In the genomic region with DNA sequence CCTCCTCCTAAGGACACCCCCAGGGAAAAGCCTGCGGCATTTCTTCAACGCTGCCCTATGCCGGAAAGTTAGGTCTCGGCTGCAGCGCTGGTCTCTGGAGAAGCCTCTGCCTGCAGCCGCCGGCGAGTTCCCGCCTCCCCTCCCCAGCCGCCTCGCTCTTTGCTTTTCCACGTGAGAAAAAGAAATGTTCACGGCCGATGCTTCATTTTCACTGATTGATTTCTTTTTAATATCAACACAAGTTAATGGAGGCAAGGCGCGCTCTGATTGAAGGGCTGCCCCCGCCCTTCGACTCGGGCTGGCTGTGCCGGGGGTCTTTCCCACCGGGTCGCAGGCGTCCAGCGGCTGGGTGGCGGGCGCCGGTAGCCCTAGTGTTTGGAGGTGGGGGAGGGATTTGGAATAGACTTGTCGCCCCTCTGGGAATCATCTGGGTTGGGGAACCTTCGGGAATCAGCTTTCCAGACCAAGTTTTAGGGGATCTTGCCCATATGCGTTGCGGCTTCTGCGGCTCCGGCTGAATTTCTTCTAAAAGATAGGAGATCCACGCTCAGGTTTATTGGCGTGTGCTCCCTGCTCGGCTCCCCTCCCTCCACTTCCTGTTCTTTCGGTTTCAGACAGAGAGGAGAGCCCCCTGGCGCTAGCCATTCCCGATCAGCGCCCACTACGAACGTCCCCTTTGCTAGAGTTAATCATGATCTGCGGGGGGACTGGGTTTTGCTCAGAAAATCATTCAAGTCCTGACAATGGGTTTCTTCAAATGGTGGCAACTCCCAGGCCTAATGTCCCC, we compare ENCODE assay signal across 10 cellular contexts. TPM values are rescaled to one million over a fixed set of nuclear protein-coding genes. Genes with fewer than 3 reads are reported as not detected.
DNase-seq lines count a peak whose midpoint lies in the region; ATAC-seq and TF ChIP-seq lines count a peak whose summit lies in the region.
"Had no signal": no experiment of that assay in that cellular context is flagged by ENCODE, and none has a peak within 500 bp of the region (broad histone marks: within the 10 kb centered on the region; RNA-seq: fewer than 3 reads in every experiment).

No MANE protein-coding gene starts in this region.

- H3K4me3 ChIP-seq in choroid plexus epithelial cell (ENCODE audit: low read depth, low read length) (peak overlapping the region; percentile 77), mesodermal cell (ENCODE audit: extremely low read depth, insufficient read depth, low read length, poor library complexity, severe bottlenecking) (peak overlapping the region; percentile 72), aorta (ENCODE audit: low read length in 2 of 2) (peak overlapping the region; percentile 67 to 68)

- 1 to 3% methylated on average over 22 to 37 of the region's 43 CpGs for WGBS in mesodermal cell (ENCODE audit: insufficient coverage in 2 of 2), 2 experiments
- WGBS in aorta, 2 donors: 33 to 41% methylated on average over 43 of the region's 43 CpGs

- H3K27ac ChIP-seq in mesodermal cell (ENCODE audit: low read depth, low read length, severe bottlenecking): peak overlapping the region; percentile 66
- no peak overlapping the region for H3K27ac ChIP-seq in aorta (ENCODE audit: low read depth in 1 of 2, low read length in 2 of 2)

- H3K36me3 ChIP-seq in mesodermal cell (ENCODE audit: control insufficient read depth, insufficient read depth, low read length) (peaks cover 41% of the 10 kb centered on the region), aorta (ENCODE audit: control insufficient read depth in 1 of 2, insufficient read depth in 2 of 2, low read length in 1 of 2) (no peaks in the 10 kb centered on the region)

- peak; percentile 31 for DNase-seq in left cardiac atrium
- DNase-seq in Right ventricle myocardium superior: no peak
- DNase-seq in choroid plexus epithelial cell (ENCODE audit: low read depth): peak; percentile 42
- peak in 1 of 2 donors; percentile 63 for DNase-seq in aorta
- DNase-seq: effector memory CD8-positive, alpha-beta T cell; MM.1S had no signal

- H3K27me3 ChIP-seq in aorta (ENCODE audit: control insufficient read depth in 1 of 2, insufficient read depth in 2 of 2, low read length in 1 of 2): no peaks in the 10 kb centered on the region

- intact Hi-C loops in left cardiac atrium (cut with DNase I): loop anchor here in 1 of 2 donors (10.0 kb wide), 1 partner anchor 1422 kb away; no protein-coding TSS in a partner anchor
- intact Hi-C loops in Right ventricle myocardium superior (cut with DNase I): no loop called here
- intact Hi-C loops in aorta (cut with DNase I): no loop called here

- H3K4me1 ChIP-seq in mesodermal cell (ENCODE audit: control insufficient read depth, insufficient read depth, low read length, poor library complexity, severe bottlenecking): peaks cover 17% of the 10 kb centered on the region
- peaks cover 0 to 2% of the 10 kb centered on the region in 2 donors for H3K4me1 ChIP-seq in aorta (ENCODE audit: control insufficient read depth in 1 of 2, insufficient read depth in 2 of 2, low read length in 2 of 2)

- TF ChIP-seq CTCF in choroid plexus epithelial cell (conservative IDR thresholded peaks at IDR 0.05; ENCODE audit: low read depth, low read length): peak; percentile 50

- ATAC-seq in left cardiac atrium (peak in 1 of 2 donors; percentile 17), Right ventricle myocardium superior (ENCODE audit: poor library complexity) (no peak), aorta (ENCODE audit: low FRiP score) (no peak), HG03354 (IDR thresholded peaks at IDR 0.05; ENCODE audit: poor library complexity, severe bottlenecking, unreplicated experiment) (no peak), GM18519 (IDR thresholded peaks at IDR 0.05; ENCODE audit: low FRiP score, unreplicated experiment) (no peak), GM19463 (IDR thresholded peaks at IDR 0.05; ENCODE audit: unreplicated experiment) (no peak)
- ATAC-seq: effector memory CD8-positive, alpha-beta T cell had no signal

- H3K9me3 ChIP-seq in mesodermal cell (ENCODE audit: control insufficient read depth, low read length) (no peaks in the 10 kb centered on the region), aorta (ENCODE audit: control insufficient read depth, low read length) (no peaks in the 10 kb centered on the region)

RNA-seq across cellular contexts. Expression of a gene that starts 4.1 kb away (rescaled TPM):
- total RNA-seq in left cardiac atrium: 10 to 100 TPM; 16.3 to 16.6 TPM
- total RNA-seq in Right ventricle myocardium superior: 5.1 TPM
- polyA plus RNA-seq in mesodermal cell (2013, experiment 1 of 2): 195 TPM
- 172 TPM for polyA plus RNA-seq in mesodermal cell (2013, experiment 2 of 2)
- 10 to 100 TPM; 41.5 to 67.3 TPM for total RNA-seq in aorta
- polyA plus RNA-seq in aorta: 10 to 100 TPM; 13.6 to 15.5 TPM
